In the genomic region with DNA sequence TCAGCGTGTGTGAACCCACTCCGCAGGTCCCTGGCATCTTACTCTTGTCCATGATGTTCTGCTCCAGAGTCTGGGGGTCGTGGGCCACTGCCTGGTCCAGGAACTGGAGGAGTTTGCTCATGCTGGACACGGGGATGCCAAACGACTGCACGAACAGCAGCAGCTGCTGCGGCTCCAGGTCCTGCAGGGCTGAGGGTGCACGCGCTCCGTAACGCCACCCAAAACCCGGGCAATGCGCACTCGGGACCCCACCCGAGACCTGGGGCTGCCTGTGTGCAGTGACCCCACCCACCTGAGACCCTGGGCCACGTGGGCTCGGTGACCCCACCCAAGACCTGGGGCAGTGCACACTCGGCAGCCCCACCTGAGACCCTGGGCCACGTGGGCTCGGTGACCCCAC, we compare ENCODE assay signal across 23 cellular contexts.
"Had no signal": no experiment of that assay in that cellular context is flagged by ENCODE, and none has a peak within 500 bp of the region (broad histone marks: within the 10 kb centered on the region; RNA-seq: fewer than 3 reads in every experiment).

No MANE protein-coding gene starts in this region.

- H3K4me2 ChIP-seq: KMS-11 had no signal

- H3K9ac ChIP-seq: KMS-11 had no signal

- H3K36me3 ChIP-seq: SJCRH30 had no signal

- DNase-seq: Kasumi-1, MM.1S, NCI-H1092 treated with DMSO at 0.1 percent for 48 hours, NCI-H1436, NCI-H187, NCI-H2029, NCI-H2081 treated with DMSO at 0.1 percent for 48 hours, NCI-H2171, NCI-H226, NCI-H446, NCI-H510A, NCI-H524 treated with DMSO at 0.1 percent for 48 hours, NCI-H69, NCI-H774, PC-3, SHP77 treated with DMSO at 0.1 percent for 48 hours, SJCRH30 had no signal

- H3K9me3 ChIP-seq: SJCRH30 had no signal

- H3K4me1 ChIP-seq: SJCRH30 had no signal

- FAIRE-seq: HTR-8/SVneo had no signal

- H3K27ac ChIP-seq: HL-60, KMS-11, SJCRH30 had no signal

- H3K4me3 ChIP-seq: SJCRH30 had no signal

- ATAC-seq: Panc1, PC-3, Right ventricle myocardium inferior, SK-N-SH treated with all-trans-retinoic acid at 6 μM for 48 hours had no signal

- H3K27me3 ChIP-seq: SJCRH30 had no signal
